Comparison of ENCODE assay signal across 21 cellular contexts in genomic region chr5:42035526-42035925, GRCh38.
DNase-seq lines count a peak whose midpoint lies in the region; ATAC-seq, FAIRE-seq and TF ChIP-seq lines count a peak whose summit lies in the region.
"Had no signal": no experiment of that assay in that cellular context is flagged by ENCODE, and none has a peak within 500 bp of the region (broad histone marks: within the 10 kb centered on the region; RNA-seq: fewer than 3 reads in every experiment).

No MANE protein-coding gene starts in this region.

- no peak for FAIRE-seq in urothelium cell line (lab: Jason Lieb, UNC)
- FAIRE-seq: D721Med, GM12878, GM19239, H54 had no signal

- no peaks in the 10 kb centered on the region for H4K20me1 ChIP-seq in osteoblast (ENCODE audit: insufficient read depth, low read length)
- H4K20me1 ChIP-seq: BLaER1 had no signal

- no peaks in the 10 kb centered on the region for H3K4me1 ChIP-seq in osteoblast (ENCODE audit: insufficient read depth, low read length)
- H3K4me1 ChIP-seq: BLaER1, HAP-1 had no signal

- TF ChIP-seq CTCF in osteoblast (IDR thresholded peaks at IDR 0.05; ENCODE audit: extremely low read depth, low read depth, low read length), result no peak

- H2AFZ ChIP-seq in osteoblast (ENCODE audit: low read length), result no peak overlapping the region

- H3K27me3 ChIP-seq in osteoblast (ENCODE audit: insufficient read depth, low read length), result no peaks in the 10 kb centered on the region
- H3K27me3 ChIP-seq: BLaER1 had no signal

- H3K27ac ChIP-seq in SK-N-MC (peak overlapping the region; percentile 10; the same call in 1 of the 2 replicates), osteoblast (ENCODE audit: low read depth, low read length) (no peak overlapping the region)
- H3K27ac ChIP-seq: BLaER1, C4-2B had no signal

- no peak for ATAC-seq in GM21515 (IDR thresholded peaks at IDR 0.05; ENCODE audit: unreplicated experiment)
- ATAC-seq: CD8-positive, alpha-beta T cell; GM12878 had no signal

- H3K9me3 ChIP-seq in SK-N-MC (ENCODE audit: low read depth, low read length), result no peaks in the 10 kb centered on the region
- no peaks in the 10 kb centered on the region for H3K9me3 ChIP-seq in osteoblast (ENCODE audit: low read depth, low read length)
- H3K9me3 ChIP-seq: BLaER1, HAP-1 had no signal

- DNase-seq in SK-N-MC (ENCODE audit: low read depth, low spot score) (no peak), foreskin melanocyte (peak; percentile 86), osteoblast (ENCODE audit: insufficient read length, low spot score, missing footprints) (peak; percentile 29), urothelium cell line (ENCODE audit: low spot score) (no peak), COR-L47 (lab: John Stamatoyannopoulos, UW) (no peak)
- DNase-seq: CD4-positive, CD25-positive, alpha-beta regulatory T cell; CD8-positive, alpha-beta T cell; DMS 273 treated with DMSO at 0.1 percent for 48 hours; DMS79; EL; GDM1; GOT3; HFFc6 had no signal

- no peaks in the 10 kb centered on the region for H3K79me2 ChIP-seq in osteoblast (ENCODE audit: insufficient read depth, low read length)

- H3K36me3 ChIP-seq in SK-N-MC (ENCODE audit: insufficient read depth, low read length) (no peaks in the 10 kb centered on the region), osteoblast (ENCODE audit: insufficient read depth, low read length) (no peaks in the 10 kb centered on the region)
- H3K36me3 ChIP-seq: BLaER1, HAP-1 had no signal

- H3K4me2 ChIP-seq in osteoblast (ENCODE audit: insufficient read depth, low read length), result no peak overlapping the region
- H3K4me2 ChIP-seq: BLaER1 had no signal

- peak overlapping the region; percentile 23; the same call in 1 of the 2 replicates for H3K4me3 ChIP-seq in SK-N-MC
- no peak overlapping the region for H3K4me3 ChIP-seq in osteoblast (ENCODE audit: insufficient read depth, low read length)
- H3K4me3 ChIP-seq: BLaER1, GM12878, HAP-1 had no signal

- no peak overlapping the region for H3K9ac ChIP-seq in SK-N-MC (ENCODE audit: insufficient read length)
- H3K9ac ChIP-seq: BLaER1 had no signal

Comparison
In these comparisons a context has a peak if more than half of its experiments do, and no peak if none do; other contexts are left out.
1. DNase-seq: peak in foreskin melanocyte (single experiment) and osteoblast (single experiment); none in SK-N-MC (single experiment), urothelium cell line (single experiment) and COR-L47 (single experiment).